Comparison of ENCODE assay signal across 8 cellular contexts in the genomic region with DNA sequence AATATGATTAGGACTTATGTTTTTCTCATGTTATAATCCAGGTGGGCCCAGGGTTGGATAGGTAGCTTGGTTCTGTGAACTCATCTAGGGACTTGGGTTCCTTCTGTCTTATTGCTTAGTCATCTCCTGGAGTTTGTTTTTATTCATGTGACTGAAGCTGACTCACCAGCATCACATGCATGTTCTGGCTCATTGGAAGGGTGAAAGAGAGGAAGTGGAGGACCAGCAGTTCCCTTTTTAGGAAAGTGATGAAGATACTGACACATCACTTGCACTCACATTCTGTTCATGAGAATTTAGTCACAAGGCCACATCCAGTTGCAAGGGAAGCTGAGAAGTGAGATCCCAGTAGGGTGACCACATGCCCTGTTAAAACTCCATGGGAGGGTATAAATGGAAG.
DNase-seq lines count a peak whose midpoint lies in the region; ATAC-seq and TF ChIP-seq lines count a peak whose summit lies in the region.
"Not testable (repeated sequence)": the region's sequence is repeated elsewhere in the genome, so short reads cannot be mapped to it uniquely, and the experiment has no call there.

No MANE protein-coding gene starts in this region.

- TF ChIP-seq CTCF in Panc1 (IDR thresholded peaks at IDR 0.05); foreskin keratinocyte (conservative IDR thresholded peaks at IDR 0.05); lower lobe of right lung (IDR thresholded peaks at IDR 0.05): not testable (repeated sequence)

- peak overlapping the region; percentile 52 for H3K27ac ChIP-seq in ACC112 (ENCODE audit: low read depth, low read length)
- not testable (repeated sequence) for H3K27ac ChIP-seq in Panc1 (ENCODE audit: low read length); foreskin keratinocyte; lower lobe of right lung

- H2AFZ ChIP-seq in ACC112 (ENCODE audit: low read length, unreplicated experiment) = not testable (repeated sequence)

- H3K36me3 ChIP-seq in ACC112 (ENCODE audit: insufficient read depth, low read length); Panc1 (ENCODE audit: control insufficient read depth, insufficient read depth, low read length); lower lobe of right lung: not testable (repeated sequence)

- not testable (repeated sequence) for H3K4me1 ChIP-seq in ACC112 (ENCODE audit: control insufficient read depth, insufficient read depth, low read length, unreplicated experiment); Panc1 (ENCODE audit: control insufficient read depth, insufficient read depth, low read length); foreskin keratinocyte; lower lobe of right lung

- H3K4me3 ChIP-seq in ACC112 (ENCODE audit: low read depth, low read length); Panc1 (ENCODE audit: low read depth in 2 of 2, low read length in 2 of 2); lower lobe of right lung: not testable (repeated sequence)

- not testable (repeated sequence) for H3K9me3 Mint-ChIP-seq in activated T-helper 17 cell treated with anti-CD3 and anti-CD28 coated beads, Interleukin-2, amount 50 U/mL, for 72 hours; stimulated activated memory B cell treated with anti-CD40 and anti-IgM and Interleukin-4, amounts not matched to agents 10 μg/mL and 1 μg/mL and 100 μg/mL, for 72 hours

- H3K9me3 ChIP-seq in Panc1 (ENCODE audit: control insufficient read depth, insufficient read depth, low read depth, low read length); lower lobe of right lung: not testable (repeated sequence)

- ATAC-seq in GM21381 (IDR thresholded peaks at IDR 0.05; ENCODE audit: unreplicated experiment) = peak; percentile 59
- ATAC-seq in HG03139 (IDR thresholded peaks at IDR 0.05; ENCODE audit: unreplicated experiment) = peak; percentile 51
- peak; percentile 68 for ATAC-seq in Panc1
- ATAC-seq in activated T-helper 17 cell treated with anti-CD3 and anti-CD28 coated beads, Interleukin-2, amount 50 U/mL, for 72 hours (replicated peaks) = peak; percentile 98
- peak; percentile 97 for ATAC-seq in foreskin keratinocyte
- ATAC-seq in lower lobe of right lung = peak; percentile 82 to 88
- ATAC-seq in stimulated activated memory B cell treated with anti-CD40 and anti-IgM and Interleukin-4, amounts not matched to agents 10 μg/mL and 1 μg/mL and 100 μg/mL, for 72 hours = peak; percentile 83

- not testable (repeated sequence) for H3K36me3 Mint-ChIP-seq in activated T-helper 17 cell treated with anti-CD3 and anti-CD28 coated beads, Interleukin-2, amount 50 U/mL, for 72 hours (ENCODE audit: low read depth); stimulated activated memory B cell treated with anti-CD40 and anti-IgM and Interleukin-4, amounts not matched to agents 10 μg/mL and 1 μg/mL and 100 μg/mL, for 72 hours

- not testable (repeated sequence) for BruUV-seq in Panc1 (replicated peaks; lab: Mats Ljungman, UMichigan)

- not testable (repeated sequence) for H3K79me2 ChIP-seq in ACC112 (ENCODE audit: control insufficient read depth, insufficient read depth, low read length, unreplicated experiment)

- in situ Hi-C loops in Panc1 (cut with HindIII; ENCODE audit: low pct_unique_long_range_greater_than_20kb, low sequenced_read_pairs) = not testable (repeated sequence)

- intact Hi-C loops in Panc1 (cut with micrococcal nuclease; ENCODE audit: unreplicated experiment); lower lobe of right lung (cut with DNase I): not testable (repeated sequence)

- H3K27me3 ChIP-seq in ACC112 (ENCODE audit: insufficient read depth, low read length); Panc1 (ENCODE audit: control insufficient read depth, insufficient read depth, low read length); foreskin keratinocyte; lower lobe of right lung (ENCODE audit: low read depth): not testable (repeated sequence)

- not testable (repeated sequence) for H3K4me3 Mint-ChIP-seq in activated T-helper 17 cell treated with anti-CD3 and anti-CD28 coated beads, Interleukin-2, amount 50 U/mL, for 72 hours; stimulated activated memory B cell treated with anti-CD40 and anti-IgM and Interleukin-4, amounts not matched to agents 10 μg/mL and 1 μg/mL and 100 μg/mL, for 72 hours

- CTCF ChIA-PET in Panc1 (lab: Charles Lee) = not testable (repeated sequence)

- not testable (repeated sequence) for H3K4me1 Mint-ChIP-seq in activated T-helper 17 cell treated with anti-CD3 and anti-CD28 coated beads, Interleukin-2, amount 50 U/mL, for 72 hours; stimulated activated memory B cell treated with anti-CD40 and anti-IgM and Interleukin-4, amounts not matched to agents 10 μg/mL and 1 μg/mL and 100 μg/mL, for 72 hours

- DNase-seq in Panc1 (ENCODE audit: low read depth, low spot score); foreskin keratinocyte; lower lobe of right lung: not testable (repeated sequence)

- H3K27ac Mint-ChIP-seq in activated T-helper 17 cell treated with anti-CD3 and anti-CD28 coated beads, Interleukin-2, amount 50 U/mL, for 72 hours; stimulated activated memory B cell treated with anti-CD40 and anti-IgM and Interleukin-4, amounts not matched to agents 10 μg/mL and 1 μg/mL and 100 μg/mL, for 72 hours: not testable (repeated sequence)

- POLR2A ChIA-PET in Panc1 (lab: Charles Lee) = not testable (repeated sequence)

- not testable (repeated sequence) for H3K27me3 Mint-ChIP-seq in activated T-helper 17 cell treated with anti-CD3 and anti-CD28 coated beads, Interleukin-2, amount 50 U/mL, for 72 hours; stimulated activated memory B cell treated with anti-CD40 and anti-IgM and Interleukin-4, amounts not matched to agents 10 μg/mL and 1 μg/mL and 100 μg/mL, for 72 hours
